8 cellular contexts compared by ENCODE assay signal in genomic region chr17:47840742-47841487, GRCh38. TPM values are rescaled to one million over a fixed set of nuclear protein-coding genes. Genes with fewer than 3 reads are reported as not detected.
DNase-seq lines count a peak whose midpoint lies in the region; ATAC-seq and TF ChIP-seq lines count a peak whose summit lies in the region.

Gene SCRN2 (minus strand): TSS chr17:47841273. CDS start chr17:47840843, 430 bp downstream.

- no peaks in the 10 kb centered on the region; the same call in 1 of the 2 replicates for H3K79me2 ChIP-seq in GM23338 (replicated peaks; ENCODE audit: insufficient read depth)

- DNase-seq in EH (ENCODE audit: low read depth) = peak; percentile 84
- DNase-seq in GM23338 (ENCODE audit: low spot score) = peak; percentile 96
- peak; percentile 90 for DNase-seq in MG63
- DNase-seq in SK-MEL-5 (ENCODE audit: low read depth, low spot score) = peak; percentile 88
- DNase-seq in activated naive CD4-positive, alpha-beta T cell treated with Interleukin-2 at 50 U/mL for 16 hours = peak; percentile 90
- DNase-seq in germinal center (ENCODE audit: low spot score) = peak; percentile 88
- DNase-seq in occipital lobe (lab: John Stamatoyannopoulos, UW) = peak; percentile 78

- H3K4me3 ChIP-seq in GM23338 (peak within 1 kb of the TSS; percentile 94), MG63 (peak within 1 kb of the TSS; percentile 70)

- H3K36me3 Mint-ChIP-seq in GM23338 (ENCODE audit: low read depth) = peaks cover 3% of the 10 kb centered on the region; the same call in 1 of the 3 replicates

- H3K4me2 ChIP-seq in GM23338 = peak within 1 kb of the TSS; percentile 95

- H3K27me3 ChIP-seq in GM23338 (ENCODE audit: insufficient read depth) (peaks cover 24% of the 10 kb centered on the region), MG63 (no peaks in the 10 kb centered on the region)

- no peaks in the 10 kb centered on the region for H3K9me2 ChIP-seq in GM23338 (ENCODE audit: insufficient read depth)

- H3K9me3 ChIP-seq in MG63 = no peaks in the 10 kb centered on the region

- no peaks in the 10 kb centered on the region for H4K20me1 ChIP-seq in GM23338 (replicated peaks; ENCODE audit: insufficient read depth)

- H3F3A ChIP-seq in GM23338 (replicated peaks; ENCODE audit: low read depth) = no peaks in the 10 kb centered on the region

- no peaks in the 10 kb centered on the region for H3K36me3 ChIP-seq in GM23338 (ENCODE audit: insufficient read depth)
- H3K36me3 ChIP-seq in MG63 = no peaks in the 10 kb centered on the region; the same call in 1 of the 2 replicates

- no peak within 1 kb of the TSS for H3K27ac Mint-ChIP-seq in GM23338

- in situ Hi-C loops in SK-MEL-5 (cut with HindIII; ENCODE audit: low pct_unique_long_range_greater_than_20kb, low sequenced_read_pairs) = no loop called here

- TF ChIP-seq CTCF in GM23338 (conservative IDR thresholded peaks at IDR 0.05; ENCODE audit: low read depth in 2 of 2) = peak; percentile 79 to 97

- H3K4me3 Mint-ChIP-seq in GM23338 = peak within 1 kb of the TSS; percentile 95

- peak within 1 kb of the TSS; percentile 95 for H2AFZ ChIP-seq in GM23338

- peaks cover 30% of the 10 kb centered on the region for H3K27me3 Mint-ChIP-seq in GM23338 (ENCODE audit: insufficient read depth, low read depth, poor library complexity)

- peak; percentile 93 for ATAC-seq in GM23338

- peaks cover 20% of the 10 kb centered on the region; the same call in 1 of the 2 replicates for H3K4me1 ChIP-seq in GM23338 (ENCODE audit: insufficient read depth)

- H3K4me1 Mint-ChIP-seq in GM23338 = peaks cover 46% of the 10 kb centered on the region

- H3K27ac ChIP-seq in GM23338 (ENCODE audit: low read depth) = no peak within 1 kb of the TSS
- H3K27ac ChIP-seq in temporal lobe (ENCODE audit: low read depth, low read length) = no peak within 1 kb of the TSS

- H3K9me3 Mint-ChIP-seq in GM23338 = no peaks in the 10 kb centered on the region

TF ChIP-seq in GM23338, 12 proteins besides CTCF, POLR2A, EP300 and RAD21:
- no peak for TF ChIP-seq STAT1 (IDR thresholded peaks at IDR 0.05; ENCODE audit: unreplicated experiment)
- peak; percentile 82 for TF ChIP-seq POLR2AphosphoS5 (IDR thresholded peaks at IDR 0.05; ENCODE audit: low read depth)
- no peak for TF ChIP-seq ZNF331 (CRISPR knock-in tag; IDR thresholded peaks at IDR 0.05; ENCODE audit: low read depth)
- TF ChIP-seq ETS1 (IDR thresholded peaks at IDR 0.05) = peak; percentile 32; the same call in 1 of the 2 replicates
- TF ChIP-seq NANOG (IDR thresholded peaks at IDR 0.05; ENCODE audit: borderline replicate concordance) = no peak
- TF ChIP-seq ZNF114 (CRISPR knock-in tag; IDR thresholded peaks at IDR 0.05) = no peak
- TF ChIP-seq, protein P1, sequence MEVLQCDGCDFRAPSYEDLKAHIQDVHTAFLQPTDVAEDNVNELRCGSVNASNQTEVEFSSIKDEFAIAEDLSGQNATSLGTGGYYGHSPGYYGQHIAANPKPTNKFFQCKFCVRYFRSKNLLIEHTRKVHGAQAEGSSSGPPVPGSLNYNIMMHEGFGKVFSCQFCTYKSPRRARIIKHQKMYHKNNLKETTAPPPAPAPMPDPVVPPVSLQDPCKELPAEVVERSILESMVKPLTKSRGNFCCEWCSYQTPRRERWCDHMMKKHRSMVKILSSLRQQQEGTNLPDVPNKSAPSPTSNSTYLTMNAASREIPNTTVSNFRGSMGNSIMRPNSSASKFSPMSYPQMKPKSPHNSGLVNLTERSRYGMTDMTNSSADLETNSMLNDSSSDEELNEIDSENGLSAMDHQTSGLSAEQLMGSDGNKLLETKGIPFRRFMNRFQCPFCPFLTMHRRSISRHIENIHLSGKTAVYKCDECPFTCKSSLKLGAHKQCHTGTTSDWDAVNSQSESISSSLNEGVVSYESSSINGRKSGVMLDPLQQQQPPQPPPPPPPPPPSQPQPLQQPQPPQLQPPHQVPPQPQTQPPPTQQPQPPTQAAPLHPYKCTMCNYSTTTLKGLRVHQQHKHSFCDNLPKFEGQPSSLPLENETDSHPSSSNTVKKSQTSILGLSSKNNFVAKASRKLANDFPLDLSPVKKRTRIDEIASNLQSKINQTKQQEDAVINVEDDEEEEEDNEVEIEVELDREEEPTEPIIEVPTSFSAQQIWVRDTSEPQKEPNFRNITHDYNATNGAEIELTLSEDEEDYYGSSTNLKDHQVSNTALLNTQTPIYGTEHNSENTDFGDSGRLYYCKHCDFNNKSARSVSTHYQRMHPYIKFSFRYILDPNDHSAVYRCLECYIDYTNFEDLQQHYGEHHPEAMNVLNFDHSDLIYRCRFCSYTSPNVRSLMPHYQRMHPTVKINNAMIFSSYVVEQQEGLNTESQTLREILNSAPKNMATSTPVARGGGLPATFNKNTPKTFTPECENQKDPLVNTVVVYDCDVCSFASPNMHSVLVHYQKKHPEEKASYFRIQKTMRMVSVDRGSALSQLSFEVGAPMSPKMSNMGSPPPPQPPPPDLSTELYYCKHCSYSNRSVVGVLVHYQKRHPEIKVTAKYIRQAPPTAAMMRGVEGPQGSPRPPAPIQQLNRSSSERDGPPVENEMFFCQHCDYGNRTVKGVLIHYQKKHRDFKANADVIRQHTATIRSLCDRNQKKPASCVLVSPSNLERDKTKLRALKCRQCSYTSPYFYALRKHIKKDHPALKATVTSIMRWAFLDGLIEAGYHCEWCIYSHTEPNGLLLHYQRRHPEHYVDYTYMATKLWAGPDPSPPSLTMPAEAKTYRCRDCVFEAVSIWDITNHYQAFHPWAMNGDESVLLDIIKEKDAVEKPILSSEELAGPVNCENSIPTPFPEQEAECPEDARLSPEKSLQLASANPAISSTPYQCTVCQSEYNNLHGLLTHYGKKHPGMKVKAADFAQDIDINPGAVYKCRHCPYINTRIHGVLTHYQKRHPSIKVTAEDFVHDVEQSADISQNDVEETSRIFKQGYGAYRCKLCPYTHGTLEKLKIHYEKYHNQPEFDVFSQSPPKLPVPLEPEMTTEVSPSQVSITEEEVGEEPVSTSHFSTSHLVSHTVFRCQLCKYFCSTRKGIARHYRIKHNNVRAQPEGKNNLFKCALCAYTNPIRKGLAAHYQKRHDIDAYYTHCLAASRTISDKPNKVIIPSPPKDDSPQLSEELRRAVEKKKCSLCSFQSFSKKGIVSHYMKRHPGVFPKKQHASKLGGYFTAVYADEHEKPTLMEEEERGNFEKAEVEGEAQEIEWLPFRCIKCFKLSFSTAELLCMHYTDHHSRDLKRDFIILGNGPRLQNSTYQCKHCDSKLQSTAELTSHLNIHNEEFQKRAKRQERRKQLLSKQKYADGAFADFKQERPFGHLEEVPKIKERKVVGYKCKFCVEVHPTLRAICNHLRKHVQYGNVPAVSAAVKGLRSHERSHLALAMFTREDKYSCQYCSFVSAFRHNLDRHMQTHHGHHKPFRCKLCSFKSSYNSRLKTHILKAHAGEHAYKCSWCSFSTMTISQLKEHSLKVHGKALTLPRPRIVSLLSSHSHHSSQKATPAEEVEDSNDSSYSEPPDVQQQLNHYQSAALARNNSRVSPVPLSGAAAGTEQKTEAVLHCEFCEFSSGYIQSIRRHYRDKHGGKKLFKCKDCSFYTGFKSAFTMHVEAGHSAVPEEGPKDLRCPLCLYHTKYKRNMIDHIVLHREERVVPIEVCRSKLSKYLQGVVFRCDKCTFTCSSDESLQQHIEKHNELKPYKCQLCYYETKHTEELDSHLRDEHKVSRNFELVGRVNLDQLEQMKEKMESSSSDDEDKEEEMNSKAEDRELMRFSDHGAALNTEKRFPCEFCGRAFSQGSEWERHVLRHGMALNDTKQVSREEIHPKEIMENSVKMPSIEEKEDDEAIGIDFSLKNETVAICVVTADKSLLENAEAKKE (CRISPR knock-in tag; IDR thresholded peaks at IDR 0.05) = no peak

RNA-seq across cellular contexts. Expression of gene SCRN2, which starts in this region (rescaled TPM):
- 39.1 and 40.6 TPM in 2 replicates for total RNA-seq in GM23338 (2014; rRNA removed; shearing (Covaris generic))
- 44.0 and 45.5 TPM in 2 replicates for polyA plus RNA-seq in GM23338 (2016; fragmentation: Nextera tagmentation; extraction: Ambion mirVana)
- total RNA-seq in MG63 (2014; rRNA removed; shearing (Covaris generic); ENCODE audit: low replicate concordance) = 41.8 and 45.0 TPM in 2 replicates
- total RNA-seq in SK-MEL-5 (2014; rRNA removed; shearing (Covaris generic)) = 6.9 and 9.2 TPM in 2 replicates
- 6.1 and 9.1 TPM in 2 replicates for polyA plus RNA-seq in SK-MEL-5 (2015; cell fraction: cytosol; rRNA removed)
- polyA plus RNA-seq in SK-MEL-5 (2015; cell fraction: nucleus; rRNA removed) = 144 and 215 TPM in 2 replicates
- total RNA-seq in occipital lobe (17.8 TPM), temporal lobe (13.8 TPM)
